10 cellular contexts compared by ENCODE assay signal in genomic region chr19:34295103-34295502, GRCh38.
"Had no signal": no experiment of that assay in that cellular context is flagged by ENCODE, and none has a peak within 500 bp of the region (broad histone marks: within the 10 kb centered on the region; RNA-seq: fewer than 3 reads in every experiment).

No MANE protein-coding gene starts in this region.

- DNase-seq: H9, HCEC 1CT, HFFc6, IMR-90, KBM-7 had no signal

- FAIRE-seq: H1, H54, HTR-8/SVneo had no signal

- H3K4me3 ChIP-seq: GM23338 had no signal

- H3K9me3 Mint-ChIP-seq: GM23338, H9, HFFc6 had no signal

- H3K4me3 Mint-ChIP-seq: GM23338, H9, HFFc6 had no signal

- H3K27ac ChIP-seq: KMS-11 had no signal

- H3K27ac Mint-ChIP-seq: GM23338, HFFc6 had no signal

- H3K4me1 Mint-ChIP-seq: GM23338, H9 had no signal

- ATAC-seq: GM23338 had no signal
